In the genomic region with DNA sequence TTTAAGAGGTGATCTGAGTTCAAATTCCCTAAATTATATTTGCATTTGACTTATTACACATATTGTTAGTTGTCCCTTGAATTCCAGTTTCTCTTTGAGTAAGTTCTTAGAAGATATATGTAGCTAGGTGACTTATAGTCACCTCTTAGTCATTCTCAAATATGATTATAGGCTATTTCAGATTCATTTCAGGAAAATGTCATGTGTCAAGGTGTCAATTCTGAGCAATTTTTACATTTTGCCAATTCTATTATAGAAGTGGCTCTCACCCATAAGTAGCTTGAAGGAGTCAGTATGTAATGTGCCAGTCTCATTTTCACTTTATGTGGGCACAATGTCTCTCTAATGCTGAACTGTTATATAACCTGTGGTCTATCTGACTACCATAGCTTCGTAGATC, we compare ENCODE assay signal across 17 cellular contexts.
"Had no signal": no experiment of that assay in that cellular context is flagged by ENCODE, and none has a peak within 500 bp of the region (broad histone marks: within the 10 kb centered on the region; RNA-seq: fewer than 3 reads in every experiment).

No MANE protein-coding gene starts in this region.

- H3K27ac Mint-ChIP-seq: mesothelial cell of epicardium; naive thymus-derived CD8-positive, alpha-beta T cell; stimulated activated naive CD8-positive, alpha-beta T cell treated with anti-CD3 and anti-CD28 coated beads, Interleukin-15, Interleukin-2, amounts not matched to agents 100 ng/mL and 50 ng/mL, for 24 hours had no signal

- ATAC-seq: body of pancreas; heart left ventricle; left ventricle myocardium superior; naive thymus-derived CD8-positive, alpha-beta T cell; pancreas; psoas muscle had no signal

- H3K4me3 Mint-ChIP-seq: mesothelial cell of epicardium; naive thymus-derived CD8-positive, alpha-beta T cell; stimulated activated naive CD8-positive, alpha-beta T cell treated with anti-CD3 and anti-CD28 coated beads, Interleukin-15, Interleukin-2, amounts not matched to agents 100 ng/mL and 50 ng/mL, for 24 hours had no signal

- H3K36me3 Mint-ChIP-seq: naive thymus-derived CD8-positive, alpha-beta T cell had no signal

- H3K27me3 Mint-ChIP-seq: stimulated activated naive CD8-positive, alpha-beta T cell treated with anti-CD3 and anti-CD28 coated beads, Interleukin-15, Interleukin-2, amounts not matched to agents 100 ng/mL and 50 ng/mL, for 24 hours had no signal

- DNase-seq: activated CD4-positive, CD25-positive, alpha-beta regulatory T cell treated with anti-CD3 and anti-CD28 coated beads, Interleukin-2, amount 50 U/mL, for 72 hours; activated CD8-positive, alpha-beta memory T cell treated with anti-CD3 and anti-CD28 coated beads, Interleukin-2, amount 50 U/mL, for 48 hours; activated effector memory CD4-positive, alpha-beta T cell treated with anti-CD3 and anti-CD28 coated beads, Interleukin-2, amount 50 U/mL, for 16 hours; activated naive CD4-positive, alpha-beta T cell treated with anti-CD3 and anti-CD28 coated beads, Interleukin-2, amount 50 U/mL, for 16 hours; activated T-cell treated with anti-CD3 and anti-CD28 coated beads, Interleukin-2, amount 50 U/mL, for 48 hours; body of pancreas; heart left ventricle; left ventricle myocardium superior; mammary epithelial cell; naive thymus-derived CD8-positive, alpha-beta T cell; pancreas; psoas muscle; spleen; stimulated activated CD4-positive, alpha-beta T cell treated with anti-CD3 and anti-CD28 coated beads, Interleukin-4, amount 100 ng/mL, for 24 hours; WERI-Rb-1 had no signal

- H3K4me1 Mint-ChIP-seq: naive thymus-derived CD8-positive, alpha-beta T cell had no signal
